11 cellular contexts compared by ENCODE assay signal in the genomic region with DNA sequence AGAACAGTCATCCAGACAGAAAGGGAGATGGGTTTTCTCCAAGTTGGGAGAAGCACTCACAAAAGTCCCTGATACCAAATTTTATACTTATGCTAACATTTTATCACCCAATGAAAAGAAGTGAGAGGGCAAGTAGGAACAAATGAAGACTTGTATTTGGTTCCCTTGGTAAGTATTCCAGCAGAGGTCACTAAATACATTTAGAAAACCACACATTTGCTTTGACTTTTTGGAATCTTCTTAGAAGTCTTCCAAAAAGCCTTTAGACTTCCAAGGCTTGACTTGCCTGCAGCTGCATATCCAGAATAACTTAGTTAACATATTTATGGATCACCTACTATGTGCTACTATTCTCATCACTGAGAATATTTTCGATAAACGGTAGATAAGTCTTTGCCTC. TPM values are rescaled to one million over a fixed set of nuclear protein-coding genes. Genes with fewer than 3 reads are reported as not detected.
A peak's percentile ranks its signal among the peaks of the same experiment; 100 is the strongest.
DNase-seq lines count a peak whose midpoint lies in the region; ATAC-seq, FAIRE-seq and TF ChIP-seq lines count a peak whose summit lies in the region.
"Had no signal": no experiment of that assay in that cellular context is flagged by ENCODE, and none has a peak within 500 bp of the region (broad histone marks: within the 10 kb centered on the region; RNA-seq: fewer than 3 reads in every experiment).

No MANE protein-coding gene starts in this region.

- H3K27ac ChIP-seq in 22Rv1, result no peak overlapping the region
- H3K27ac ChIP-seq in VCaP, result no peak overlapping the region
- H3K27ac ChIP-seq in kidney (ENCODE audit: low read depth in 2 of 2, low read length in 2 of 2), result no peak overlapping the region
- H3K27ac ChIP-seq in gastrocnemius medialis, result no peak overlapping the region
- no peak overlapping the region for H3K27ac ChIP-seq in vagina

- TF ChIP-seq POLR2A in gastrocnemius medialis (IDR thresholded peaks at IDR 0.05), result no peak
- no peak for TF ChIP-seq POLR2A in vagina (IDR thresholded peaks at IDR 0.05)

- no peak for ATAC-seq in gastrocnemius medialis

- H3K36me3 ChIP-seq in kidney (ENCODE audit: control insufficient read depth in 1 of 2, insufficient read depth in 2 of 2, low read length in 2 of 2) (no peaks in the 10 kb centered on the region), gastrocnemius medialis (no peaks in the 10 kb centered on the region), vagina (no peaks in the 10 kb centered on the region)

- no peak overlapping the region for H3K9ac ChIP-seq in kidney (ENCODE audit: low read length in 2 of 2)

- H3K9me3 ChIP-seq in kidney (ENCODE audit: control insufficient read depth in 1 of 2, low read length in 2 of 2), result no peaks in the 10 kb centered on the region
- H3K9me3 ChIP-seq in gastrocnemius medialis, result no peaks in the 10 kb centered on the region
- H3K9me3 ChIP-seq in vagina, result no peaks in the 10 kb centered on the region

- peak; percentile 41 for FAIRE-seq in kidney (lab: Jason Lieb, UNC)

- in situ Hi-C loops in gastrocnemius medialis (cut with MboI; ENCODE audit: low sequenced_read_pairs in 4 of 4), result loop anchor here in 2 of 4 donors (5.0 to 10.0 kb wide), 2 partner anchors 67 to 75 kb away; no protein-coding TSS in a partner anchor

- no peak for DNase-seq in kidney
- no peak for DNase-seq in gastrocnemius medialis
- no peak for DNase-seq in vagina (ENCODE audit: extremely low spot score in 2 of 2)
- no peak for DNase-seq in NCI-H1436 (lab: John Stamatoyannopoulos, UW)
- DNase-seq in NK-92 (lab: John Stamatoyannopoulos, UW; ENCODE audit: unreplicated experiment), result no peak
- DNase-seq: activated naive CD8-positive, alpha-beta T cell treated with anti-CD3 and anti-CD28 coated beads for 36 hours had no signal

- intact Hi-C loops in kidney (cut with DNase I), result no loop called here
- intact Hi-C loops in gastrocnemius medialis (cut with DNase I; ENCODE audit: low total_unique reads), result loop anchor here (1.0 kb wide), 1 partner anchor 73 kb away; no protein-coding TSS in a partner anchor
- intact Hi-C loops in vagina (cut with DNase I), result loop anchor here (10.0 kb wide), 1 partner anchor 77 kb away; no protein-coding TSS in a partner anchor

- no peak overlapping the region for H3K4me3 ChIP-seq in kidney (ENCODE audit: low read length in 2 of 2)
- no peak overlapping the region for H3K4me3 ChIP-seq in gastrocnemius medialis
- H3K4me3 ChIP-seq in vagina, result no peak overlapping the region

- H3K27me3 ChIP-seq in gastrocnemius medialis, result no peaks in the 10 kb centered on the region
- no peaks in the 10 kb centered on the region for H3K27me3 ChIP-seq in vagina

- H3K4me1 ChIP-seq in kidney (ENCODE audit: control insufficient read depth in 1 of 2, insufficient read depth in 1 of 2, low read depth in 1 of 2, low read length in 2 of 2) (no peaks in the 10 kb centered on the region), gastrocnemius medialis (no peaks in the 10 kb centered on the region), vagina (no peaks in the 10 kb centered on the region)

- TF ChIP-seq CTCF in 22Rv1 (IDR thresholded peaks at IDR 0.05), result peak; percentile 49
- peak; percentile 6; the same call in 1 of the 3 replicates for TF ChIP-seq CTCF in GM12872 (IDR thresholded peaks at IDR 0.05; ENCODE audit: insufficient read depth, low read depth, low read length)
- TF ChIP-seq CTCF in VCaP (conservative IDR thresholded peaks at IDR 0.05), result peak; percentile 77
- TF ChIP-seq CTCF in kidney (IDR thresholded peaks at IDR 0.05; ENCODE audit: borderline replicate concordance, extremely low read depth, insufficient read depth), result peak; percentile 42
- peak in 1 of 5 experiments; percentile 18 for TF ChIP-seq CTCF in gastrocnemius medialis (IDR thresholded peaks at IDR 0.05 in 4 of 5, conservative IDR thresholded peaks at IDR 0.05 in 1 of 5)
- TF ChIP-seq CTCF in vagina (IDR thresholded peaks at IDR 0.05), result no peak

RNA-seq across cellular contexts. Expression of gene GYS2, which starts 3.1 kb away (rescaled TPM):
- not detected for total RNA-seq in kidney
- polyA plus RNA-seq in kidney (ENCODE audit: insufficient read depth, low read depth, low replicate concordance), result not detected
- total RNA-seq in gastrocnemius medialis, result under 1 TPM in 1 of 4 donors, not detected in 3; 0.11 TPM
- total RNA-seq in vagina, result 0.98 TPM
- total RNA-seq: activated naive CD8-positive, alpha-beta T cell treated with anti-CD3 and anti-CD28 coated beads for 36 hours; neural crest cell; temporal lobe had no signal

RNA-seq across cellular contexts. Expression of gene LDHB, which starts 49.9 kb away (rescaled TPM):
- 1,158 TPM for total RNA-seq in kidney
- polyA plus RNA-seq in kidney (ENCODE audit: insufficient read depth, low read depth, low replicate concordance), result 2,485 TPM
- 100 to 1,000 TPM in 2 of 4 donors, 10 to 100 TPM in 2; 76.4 to 229 (median 125) TPM for total RNA-seq in gastrocnemius medialis
- total RNA-seq in vagina, result 183 TPM

Comparison
In these comparisons a context has a peak if more than half of its experiments do, and no peak if none do; other contexts are left out.
1. CTCF ChIP-seq: peak in 22Rv1 (single experiment), GM12872 (single experiment), VCaP (single experiment) and kidney (single experiment); none in vagina (0 of 3).